ENCODE assay signal across 1 cellular context in the genomic region with DNA sequence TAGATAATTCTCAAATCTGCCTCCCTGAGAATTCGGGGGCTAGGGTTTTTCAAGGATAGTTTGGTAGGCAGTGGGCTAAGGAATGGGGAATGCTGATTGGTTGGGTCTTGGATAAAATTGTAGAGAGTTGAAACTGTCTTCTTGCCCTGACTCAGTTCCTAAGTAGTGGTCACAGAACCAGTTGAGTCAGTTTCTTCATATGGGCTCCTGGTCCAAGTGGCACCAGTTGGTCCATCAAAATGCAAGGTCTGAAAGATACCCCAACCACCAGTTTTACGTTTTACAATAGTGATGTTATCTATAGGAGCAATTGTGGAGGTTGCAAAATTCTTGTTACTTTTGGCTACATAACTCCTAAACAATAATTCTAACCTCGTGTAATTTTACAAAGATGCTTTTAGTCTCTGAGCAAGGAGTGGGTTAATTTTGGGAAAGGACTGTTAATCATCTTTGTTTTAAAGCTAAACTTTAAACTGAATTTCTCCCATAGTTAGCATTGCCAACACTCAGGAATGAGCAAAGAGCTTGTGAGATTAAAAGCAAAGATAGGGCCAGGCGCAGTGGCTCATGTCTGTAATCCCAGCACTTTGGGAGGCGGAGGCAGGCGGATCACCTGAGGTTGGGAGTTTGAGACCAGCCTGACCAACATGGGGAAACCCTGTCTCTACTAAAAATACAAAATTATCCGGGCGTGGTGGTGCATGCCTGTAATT.
TF ChIP-seq lines count a peak whose summit lies in the region.

No MANE protein-coding gene starts in this region.

TF ChIP-seq in IMR-90, 13 proteins besides CTCF, POLR2A, EP300 and RAD21 (continued from another document):
- TF ChIP-seq ELK1 (IDR thresholded peaks at IDR 0.05; ENCODE audit: borderline replicate concordance, low read depth, low read length): no peak
- no peak for TF ChIP-seq CHD1 (IDR thresholded peaks at IDR 0.05; ENCODE audit: low read depth, low read length)
- TF ChIP-seq SMC3 (IDR thresholded peaks at IDR 0.05; ENCODE audit: low read depth, low read length): no peak
- no peak for TF ChIP-seq BHLHE40 (IDR thresholded peaks at IDR 0.05; ENCODE audit: low read depth, low read length)
- no peak for TF ChIP-seq MAZ (IDR thresholded peaks at IDR 0.05; ENCODE audit: borderline replicate concordance, low read depth, low read length)
- TF ChIP-seq RCOR1 (IDR thresholded peaks at IDR 0.05; ENCODE audit: insufficient replicate concordance, low read length): no peak
- no peak for TF ChIP-seq CEBPB (IDR thresholded peaks at IDR 0.05; ENCODE audit: low read depth, low read length)
- TF ChIP-seq RFX5 (IDR thresholded peaks at IDR 0.05; ENCODE audit: low read depth, low read length): no peak
- TF ChIP-seq, protein P1, sequence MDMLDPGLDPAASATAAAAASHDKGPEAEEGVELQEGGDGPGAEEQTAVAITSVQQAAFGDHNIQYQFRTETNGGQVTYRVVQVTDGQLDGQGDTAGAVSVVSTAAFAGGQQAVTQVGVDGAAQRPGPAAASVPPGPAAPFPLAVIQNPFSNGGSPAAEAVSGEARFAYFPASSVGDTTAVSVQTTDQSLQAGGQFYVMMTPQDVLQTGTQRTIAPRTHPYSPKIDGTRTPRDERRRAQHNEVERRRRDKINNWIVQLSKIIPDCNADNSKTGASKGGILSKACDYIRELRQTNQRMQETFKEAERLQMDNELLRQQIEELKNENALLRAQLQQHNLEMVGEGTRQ (IDR thresholded peaks at IDR 0.05; ENCODE audit: low read depth, low read length): no peak
- TF ChIP-seq MXI1 (IDR thresholded peaks at IDR 0.05; ENCODE audit: borderline replicate concordance, low read depth, low read length): no peak
TF ChIP-seq in IMR-90: peak in this region for 0.
